Comparison of ENCODE assay signal across 1 cellular context in genomic region chr1:108117908-108118902, GRCh38.
A peak's percentile ranks its signal among the peaks of the same experiment; 100 is the strongest.
TF ChIP-seq lines count a peak whose summit lies in the region.

No MANE protein-coding gene starts in this region.

TF ChIP-seq in K562, 482 proteins besides CTCF, POLR2A, EP300 and RAD21 (continued from another document and continues in another):
- TF ChIP-seq, protein P1, sequence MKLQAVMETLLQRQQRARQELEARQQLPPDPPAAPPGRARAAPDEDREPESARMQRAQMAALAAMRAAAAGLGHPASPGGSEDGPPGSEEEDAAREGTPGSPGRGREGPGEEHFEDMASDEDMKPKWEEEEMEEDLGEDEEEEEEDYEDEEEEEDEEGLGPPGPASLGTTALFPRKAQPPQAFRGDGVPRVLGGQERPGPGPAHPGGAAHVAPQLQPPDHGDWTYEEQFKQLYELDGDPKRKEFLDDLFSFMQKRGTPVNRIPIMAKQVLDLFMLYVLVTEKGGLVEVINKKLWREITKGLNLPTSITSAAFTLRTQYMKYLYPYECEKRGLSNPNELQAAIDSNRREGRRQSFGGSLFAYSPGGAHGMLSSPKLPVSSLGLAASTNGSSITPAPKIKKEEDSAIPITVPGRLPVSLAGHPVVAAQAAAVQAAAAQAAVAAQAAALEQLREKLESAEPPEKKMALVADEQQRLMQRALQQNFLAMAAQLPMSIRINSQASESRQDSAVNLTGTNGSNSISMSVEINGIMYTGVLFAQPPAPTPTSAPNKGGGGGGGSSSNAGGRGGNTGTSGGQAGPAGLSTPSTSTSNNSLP (IDR thresholded peaks at IDR 0.05; ENCODE audit: borderline replicate concordance, low read depth, low read length), result no peak
- TF ChIP-seq TEAD2 (tag; IDR thresholded peaks at IDR 0.05), result no peak
- TF ChIP-seq FOSL1 (tag; conservative IDR thresholded peaks at IDR 0.05), result peak; percentile 95
- peak; percentile 92 for TF ChIP-seq CEBPB (tag; IDR thresholded peaks at IDR 0.05)
- no peak for TF ChIP-seq ZNF347 (CRISPR knock-in tag; IDR thresholded peaks at IDR 0.05; ENCODE audit: low read depth)
- no peak for TF ChIP-seq CBX3 (IDR thresholded peaks at IDR 0.05; ENCODE audit: borderline replicate concordance in 1 of 2, low read length in 2 of 2)
- TF ChIP-seq, protein P2, sequence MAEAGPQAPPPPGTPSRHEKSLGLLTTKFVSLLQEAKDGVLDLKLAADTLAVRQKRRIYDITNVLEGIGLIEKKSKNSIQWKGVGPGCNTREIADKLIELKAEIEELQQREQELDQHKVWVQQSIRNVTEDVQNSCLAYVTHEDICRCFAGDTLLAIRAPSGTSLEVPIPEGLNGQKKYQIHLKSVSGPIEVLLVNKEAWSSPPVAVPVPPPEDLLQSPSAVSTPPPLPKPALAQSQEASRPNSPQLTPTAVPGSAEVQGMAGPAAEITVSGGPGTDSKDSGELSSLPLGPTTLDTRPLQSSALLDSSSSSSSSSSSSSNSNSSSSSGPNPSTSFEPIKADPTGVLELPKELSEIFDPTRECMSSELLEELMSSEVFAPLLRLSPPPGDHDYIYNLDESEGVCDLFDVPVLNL (CRISPR knock-in tag; IDR thresholded peaks at IDR 0.05; ENCODE audit: low read depth), result no peak
- TF ChIP-seq VEZF1 (CRISPR knock-in tag; IDR thresholded peaks at IDR 0.05), result peak; percentile 39; the same call in 1 of the 2 replicates
- TF ChIP-seq FOXO4 (CRISPR knock-in tag; IDR thresholded peaks at IDR 0.05), result no peak
- TF ChIP-seq, protein P3, sequence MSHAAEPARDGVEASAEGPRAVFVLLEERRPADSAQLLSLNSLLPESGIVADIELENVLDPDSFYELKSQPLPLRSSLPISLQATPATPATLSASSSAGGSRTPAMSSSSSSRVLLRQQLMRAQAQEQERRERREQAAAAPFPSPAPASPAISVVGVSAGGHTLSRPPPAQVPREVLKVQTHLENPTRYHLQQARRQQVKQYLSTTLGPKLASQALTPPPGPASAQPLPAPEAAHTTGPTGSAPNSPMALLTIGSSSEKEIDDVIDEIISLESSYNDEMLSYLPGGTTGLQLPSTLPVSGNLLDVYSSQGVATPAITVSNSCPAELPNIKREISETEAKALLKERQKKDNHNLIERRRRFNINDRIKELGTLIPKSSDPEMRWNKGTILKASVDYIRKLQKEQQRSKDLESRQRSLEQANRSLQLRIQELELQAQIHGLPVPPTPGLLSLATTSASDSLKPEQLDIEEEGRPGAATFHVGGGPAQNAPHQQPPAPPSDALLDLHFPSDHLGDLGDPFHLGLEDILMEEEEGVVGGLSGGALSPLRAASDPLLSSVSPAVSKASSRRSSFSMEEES (CRISPR knock-in tag; IDR thresholded peaks at IDR 0.05), result peak; percentile 97
- TF ChIP-seq MCM3 (IDR thresholded peaks at IDR 0.05), result no peak
- TF ChIP-seq HDAC3 (IDR thresholded peaks at IDR 0.05; ENCODE audit: borderline replicate concordance, partially characterized antibody), result no peak
- no peak for TF ChIP-seq TBP (optimal IDR thresholded peaks at IDR 0.05; ENCODE audit: low read depth, low read length)
- no peak for TF ChIP-seq WHSC1 (IDR thresholded peaks at IDR 0.05; ENCODE audit: low read length)
- TF ChIP-seq GATAD2A (IDR thresholded peaks at IDR 0.05), result no peak
- no peak for TF ChIP-seq ZNF695 (CRISPR knock-in tag; IDR thresholded peaks at IDR 0.05)
- TF ChIP-seq, protein P4, sequence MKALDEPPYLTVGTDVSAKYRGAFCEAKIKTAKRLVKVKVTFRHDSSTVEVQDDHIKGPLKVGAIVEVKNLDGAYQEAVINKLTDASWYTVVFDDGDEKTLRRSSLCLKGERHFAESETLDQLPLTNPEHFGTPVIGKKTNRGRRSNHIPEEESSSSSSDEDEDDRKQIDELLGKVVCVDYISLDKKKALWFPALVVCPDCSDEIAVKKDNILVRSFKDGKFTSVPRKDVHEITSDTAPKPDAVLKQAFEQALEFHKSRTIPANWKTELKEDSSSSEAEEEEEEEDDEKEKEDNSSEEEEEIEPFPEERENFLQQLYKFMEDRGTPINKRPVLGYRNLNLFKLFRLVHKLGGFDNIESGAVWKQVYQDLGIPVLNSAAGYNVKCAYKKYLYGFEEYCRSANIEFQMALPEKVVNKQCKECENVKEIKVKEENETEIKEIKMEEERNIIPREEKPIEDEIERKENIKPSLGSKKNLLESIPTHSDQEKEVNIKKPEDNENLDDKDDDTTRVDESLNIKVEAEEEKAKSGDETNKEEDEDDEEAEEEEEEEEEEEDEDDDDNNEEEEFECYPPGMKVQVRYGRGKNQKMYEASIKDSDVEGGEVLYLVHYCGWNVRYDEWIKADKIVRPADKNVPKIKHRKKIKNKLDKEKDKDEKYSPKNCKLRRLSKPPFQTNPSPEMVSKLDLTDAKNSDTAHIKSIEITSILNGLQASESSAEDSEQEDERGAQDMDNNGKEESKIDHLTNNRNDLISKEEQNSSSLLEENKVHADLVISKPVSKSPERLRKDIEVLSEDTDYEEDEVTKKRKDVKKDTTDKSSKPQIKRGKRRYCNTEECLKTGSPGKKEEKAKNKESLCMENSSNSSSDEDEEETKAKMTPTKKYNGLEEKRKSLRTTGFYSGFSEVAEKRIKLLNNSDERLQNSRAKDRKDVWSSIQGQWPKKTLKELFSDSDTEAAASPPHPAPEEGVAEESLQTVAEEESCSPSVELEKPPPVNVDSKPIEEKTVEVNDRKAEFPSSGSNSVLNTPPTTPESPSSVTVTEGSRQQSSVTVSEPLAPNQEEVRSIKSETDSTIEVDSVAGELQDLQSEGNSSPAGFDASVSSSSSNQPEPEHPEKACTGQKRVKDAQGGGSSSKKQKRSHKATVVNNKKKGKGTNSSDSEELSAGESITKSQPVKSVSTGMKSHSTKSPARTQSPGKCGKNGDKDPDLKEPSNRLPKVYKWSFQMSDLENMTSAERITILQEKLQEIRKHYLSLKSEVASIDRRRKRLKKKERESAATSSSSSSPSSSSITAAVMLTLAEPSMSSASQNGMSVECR (CRISPR knock-in tag; IDR thresholded peaks at IDR 0.05), result no peak
- TF ChIP-seq FOXK1 (CRISPR knock-in tag; IDR thresholded peaks at IDR 0.05; ENCODE audit: borderline replicate concordance), result no peak
- TF ChIP-seq, protein P5, sequence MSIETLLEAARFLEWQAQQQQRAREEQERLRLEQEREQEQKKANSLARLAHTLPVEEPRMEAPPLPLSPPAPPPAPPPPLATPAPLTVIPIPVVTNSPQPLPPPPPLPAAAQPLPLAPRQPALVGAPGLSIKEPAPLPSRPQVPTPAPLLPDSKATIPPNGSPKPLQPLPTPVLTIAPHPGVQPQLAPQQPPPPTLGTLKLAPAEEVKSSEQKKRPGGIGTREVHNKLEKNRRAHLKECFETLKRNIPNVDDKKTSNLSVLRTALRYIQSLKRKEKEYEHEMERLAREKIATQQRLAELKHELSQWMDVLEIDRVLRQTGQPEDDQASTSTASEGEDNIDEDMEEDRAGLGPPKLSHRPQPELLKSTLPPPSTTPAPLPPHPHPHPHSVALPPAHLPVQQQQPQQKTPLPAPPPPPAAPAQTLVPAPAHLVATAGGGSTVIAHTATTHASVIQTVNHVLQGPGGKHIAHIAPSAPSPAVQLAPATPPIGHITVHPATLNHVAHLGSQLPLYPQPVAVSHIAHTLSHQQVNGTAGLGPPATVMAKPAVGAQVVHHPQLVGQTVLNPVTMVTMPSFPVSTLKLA (conservative IDR thresholded peaks at IDR 0.05), result no peak
- no peak for TF ChIP-seq TAF9B (IDR thresholded peaks at IDR 0.05; ENCODE audit: partially characterized antibody)
- no peak for TF ChIP-seq RHOXF2B (CRISPR knock-in tag; conservative IDR thresholded peaks at IDR 0.05)
- no peak for TF ChIP-seq HNRNPH1 (optimal IDR thresholded peaks at IDR 0.05; ENCODE audit: low read depth, low read length)
- TF ChIP-seq KAT2B (IDR thresholded peaks at IDR 0.05; ENCODE audit: low read depth, low read length), result no peak
- 0 out of 2 replicates have a peak, but pooled peaks have one; percentile 17 for TF ChIP-seq ZNF584 (CRISPR knock-in tag; IDR thresholded peaks at IDR 0.05; ENCODE audit: low read depth)
- TF ChIP-seq ZNF263 (CRISPR knock-in tag; IDR thresholded peaks at IDR 0.05; ENCODE audit: borderline replicate concordance), result no peak
- peak; percentile 91 for TF ChIP-seq TOE1 (IDR thresholded peaks at IDR 0.05; ENCODE audit: borderline replicate concordance)
- no peak for TF ChIP-seq TOE1 (CRISPR knock-in tag; IDR thresholded peaks at IDR 0.05; ENCODE audit: borderline replicate concordance, low read depth)
- peak; percentile 65 for TF ChIP-seq C11orf30 (IDR thresholded peaks at IDR 0.05; ENCODE audit: low read depth)
- TF ChIP-seq ZNF431 (CRISPR knock-in tag; IDR thresholded peaks at IDR 0.05), result no peak
- TF ChIP-seq MAFG (tag; conservative IDR thresholded peaks at IDR 0.05), result peak; percentile 74
- no peak for TF ChIP-seq ZFP1 (CRISPR knock-in tag; IDR thresholded peaks at IDR 0.05)
- no peak for TF ChIP-seq FOXK2 (conservative IDR thresholded peaks at IDR 0.05 in 1 of 2, IDR thresholded peaks at IDR 0.05 in 1 of 2; ENCODE audit: low read depth in 2 of 2)
- TF ChIP-seq, protein P6, sequence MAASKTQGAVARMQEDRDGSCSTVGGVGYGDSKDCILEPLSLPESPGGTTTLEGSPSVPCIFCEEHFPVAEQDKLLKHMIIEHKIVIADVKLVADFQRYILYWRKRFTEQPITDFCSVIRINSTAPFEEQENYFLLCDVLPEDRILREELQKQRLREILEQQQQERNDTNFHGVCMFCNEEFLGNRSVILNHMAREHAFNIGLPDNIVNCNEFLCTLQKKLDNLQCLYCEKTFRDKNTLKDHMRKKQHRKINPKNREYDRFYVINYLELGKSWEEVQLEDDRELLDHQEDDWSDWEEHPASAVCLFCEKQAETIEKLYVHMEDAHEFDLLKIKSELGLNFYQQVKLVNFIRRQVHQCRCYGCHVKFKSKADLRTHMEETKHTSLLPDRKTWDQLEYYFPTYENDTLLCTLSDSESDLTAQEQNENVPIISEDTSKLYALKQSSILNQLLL (CRISPR knock-in tag; IDR thresholded peaks at IDR 0.05; ENCODE audit: borderline replicate concordance), result no peak
- TF ChIP-seq PHF8 (IDR thresholded peaks at IDR 0.05; ENCODE audit: borderline replicate concordance, low read length), result no peak
- TF ChIP-seq NCOA1 (IDR thresholded peaks at IDR 0.05; ENCODE audit: low read depth), result no peak
- TF ChIP-seq ZNF224 (CRISPR knock-in tag; IDR thresholded peaks at IDR 0.05), result no peak
- TF ChIP-seq ZNF212 (CRISPR knock-in tag; IDR thresholded peaks at IDR 0.05), result no peak
- no peak for TF ChIP-seq XRCC3 (IDR thresholded peaks at IDR 0.05)
- TF ChIP-seq, protein P7, sequence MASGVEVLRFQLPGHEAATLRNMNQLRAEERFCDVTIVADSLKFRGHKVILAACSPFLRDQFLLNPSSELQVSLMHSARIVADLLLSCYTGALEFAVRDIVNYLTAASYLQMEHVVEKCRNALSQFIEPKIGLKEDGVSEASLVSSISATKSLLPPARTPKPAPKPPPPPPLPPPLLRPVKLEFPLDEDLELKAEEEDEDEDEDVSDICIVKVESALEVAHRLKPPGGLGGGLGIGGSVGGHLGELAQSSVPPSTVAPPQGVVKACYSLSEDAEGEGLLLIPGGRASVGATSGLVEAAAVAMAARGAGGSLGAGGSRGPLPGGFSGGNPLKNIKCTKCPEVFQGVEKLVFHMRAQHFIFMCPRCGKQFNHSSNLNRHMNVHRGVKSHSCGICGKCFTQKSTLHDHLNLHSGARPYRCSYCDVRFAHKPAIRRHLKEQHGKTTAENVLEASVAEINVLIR (CRISPR knock-in tag; IDR thresholded peaks at IDR 0.05), result no peak
- TF ChIP-seq ZNF134 (CRISPR knock-in tag; conservative IDR thresholded peaks at IDR 0.05), result 0 out of 2 replicates have a peak, but pooled peaks have one; percentile 31
- TF ChIP-seq CREBBP (IDR thresholded peaks at IDR 0.05; ENCODE audit: low read depth, low read length), result no peak
- TF ChIP-seq, protein P8, sequence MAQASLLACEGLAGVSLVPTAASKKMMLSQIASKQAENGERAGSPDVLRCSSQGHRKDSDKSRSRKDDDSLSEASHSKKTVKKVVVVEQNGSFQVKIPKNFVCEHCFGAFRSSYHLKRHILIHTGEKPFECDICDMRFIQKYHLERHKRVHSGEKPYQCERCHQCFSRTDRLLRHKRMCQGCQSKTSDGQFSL (CRISPR knock-in tag; IDR thresholded peaks at IDR 0.05), result no peak
- TF ChIP-seq, protein P8 (tag; IDR thresholded peaks at IDR 0.05), result no peak
- no peak for TF ChIP-seq U2AF1 (optimal IDR thresholded peaks at IDR 0.05; ENCODE audit: low read depth, low read length)
- no peak for TF ChIP-seq IRF1 (CRISPR knock-in tag; IDR thresholded peaks at IDR 0.05; ENCODE audit: borderline replicate concordance)
- TF ChIP-seq ZNF79 (CRISPR knock-in tag; IDR thresholded peaks at IDR 0.05; ENCODE audit: low read depth), result no peak
- TF ChIP-seq IRF2 (CRISPR knock-in tag; IDR thresholded peaks at IDR 0.05), result no peak
- peak; percentile 89 for TF ChIP-seq RAD51 (IDR thresholded peaks at IDR 0.05; ENCODE audit: borderline replicate concordance, low read depth)
- TF ChIP-seq ASH1L (IDR thresholded peaks at IDR 0.05; ENCODE audit: borderline replicate concordance, low read depth, partially characterized antibody), result no peak
- no peak for TF ChIP-seq ZC3H4 (CRISPR knock-in tag; IDR thresholded peaks at IDR 0.05; ENCODE audit: borderline replicate concordance)
